In genomic region chr19:18338471-18339001, GRCh38 we compare ENCODE assay signal across 2 cellular contexts.
A peak's percentile ranks its signal among the peaks of the same experiment; 100 is the strongest.
TF ChIP-seq lines count a peak whose summit lies in the region.

No MANE protein-coding gene starts in this region.

TF ChIP-seq in HEK293, 187 proteins besides CTCF, POLR2A, EP300 and RAD21:
- TF ChIP-seq, protein P1, sequence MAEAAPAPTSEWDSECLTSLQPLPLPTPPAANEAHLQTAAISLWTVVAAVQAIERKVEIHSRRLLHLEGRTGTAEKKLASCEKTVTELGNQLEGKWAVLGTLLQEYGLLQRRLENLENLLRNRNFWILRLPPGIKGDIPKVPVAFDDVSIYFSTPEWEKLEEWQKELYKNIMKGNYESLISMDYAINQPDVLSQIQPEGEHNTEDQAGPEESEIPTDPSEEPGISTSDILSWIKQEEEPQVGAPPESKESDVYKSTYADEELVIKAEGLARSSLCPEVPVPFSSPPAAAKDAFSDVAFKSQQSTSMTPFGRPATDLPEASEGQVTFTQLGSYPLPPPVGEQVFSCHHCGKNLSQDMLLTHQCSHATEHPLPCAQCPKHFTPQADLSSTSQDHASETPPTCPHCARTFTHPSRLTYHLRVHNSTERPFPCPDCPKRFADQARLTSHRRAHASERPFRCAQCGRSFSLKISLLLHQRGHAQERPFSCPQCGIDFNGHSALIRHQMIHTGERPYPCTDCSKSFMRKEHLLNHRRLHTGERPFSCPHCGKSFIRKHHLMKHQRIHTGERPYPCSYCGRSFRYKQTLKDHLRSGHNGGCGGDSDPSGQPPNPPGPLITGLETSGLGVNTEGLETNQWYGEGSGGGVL (tag by site-specific recombination; IDR thresholded peaks at IDR 0.05) = no peak
- TF ChIP-seq ZNF155 (tag by site-specific recombination; IDR thresholded peaks at IDR 0.05) (no peak), KLF7 (tag by site-specific recombination; IDR thresholded peaks at IDR 0.05; ENCODE audit: borderline replicate concordance) (no peak), ZNF362 (tag by site-specific recombination; IDR thresholded peaks at IDR 0.05) (peak; percentile 72)

TF ChIP-seq in HepG2, 621 proteins besides CTCF, POLR2A, EP300 and RAD21:
- TF ChIP-seq TP53 (CRISPR knock-in tag; conservative IDR thresholded peaks at IDR 0.05) = no peak
- no peak for TF ChIP-seq RNF2 (conservative IDR thresholded peaks at IDR 0.05; ENCODE audit: low read depth)
- TF ChIP-seq HNF4A (CRISPR knock-in tag; IDR thresholded peaks at IDR 0.05) = peak; percentile 29
- TF ChIP-seq ZNF724P (CRISPR knock-in tag; IDR thresholded peaks at IDR 0.05; ENCODE audit: borderline replicate concordance) = no peak
- TF ChIP-seq ZNF232 (CRISPR knock-in tag; IDR thresholded peaks at IDR 0.05; ENCODE audit: borderline replicate concordance) = no peak
- no peak for TF ChIP-seq MED1 (CRISPR knock-in tag; IDR thresholded peaks at IDR 0.05)
- TF ChIP-seq ZNF772 (CRISPR knock-in tag; IDR thresholded peaks at IDR 0.05) = no peak
- TF ChIP-seq JARID2 (CRISPR knock-in tag; IDR thresholded peaks at IDR 0.05; ENCODE audit: insufficient replicate concordance) = no peak
- TF ChIP-seq ZNF530 (CRISPR knock-in tag; IDR thresholded peaks at IDR 0.05; ENCODE audit: low read depth) = no peak
- TF ChIP-seq YEATS4 (CRISPR knock-in tag; IDR thresholded peaks at IDR 0.05; ENCODE audit: borderline replicate concordance) = no peak
- TF ChIP-seq FOXA1 (IDR thresholded peaks at IDR 0.05) = no peak
- no peak for TF ChIP-seq FOXA1 (CRISPR knock-in tag; IDR thresholded peaks at IDR 0.05)
- TF ChIP-seq AKAP8 (CRISPR knock-in tag; IDR thresholded peaks at IDR 0.05) = no peak
- TF ChIP-seq, protein P2, sequence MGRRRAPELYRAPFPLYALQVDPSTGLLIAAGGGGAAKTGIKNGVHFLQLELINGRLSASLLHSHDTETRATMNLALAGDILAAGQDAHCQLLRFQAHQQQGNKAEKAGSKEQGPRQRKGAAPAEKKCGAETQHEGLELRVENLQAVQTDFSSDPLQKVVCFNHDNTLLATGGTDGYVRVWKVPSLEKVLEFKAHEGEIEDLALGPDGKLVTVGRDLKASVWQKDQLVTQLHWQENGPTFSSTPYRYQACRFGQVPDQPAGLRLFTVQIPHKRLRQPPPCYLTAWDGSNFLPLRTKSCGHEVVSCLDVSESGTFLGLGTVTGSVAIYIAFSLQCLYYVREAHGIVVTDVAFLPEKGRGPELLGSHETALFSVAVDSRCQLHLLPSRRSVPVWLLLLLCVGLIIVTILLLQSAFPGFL (CRISPR knock-in tag; IDR thresholded peaks at IDR 0.05) = no peak
- TF ChIP-seq U2AF1 (optimal IDR thresholded peaks at IDR 0.05; ENCODE audit: low read depth, low read length) = no peak
- TF ChIP-seq ZNF431 (CRISPR knock-in tag; IDR thresholded peaks at IDR 0.05; ENCODE audit: borderline replicate concordance, low read depth) = no peak
- TF ChIP-seq ZNF770 (CRISPR knock-in tag; IDR thresholded peaks at IDR 0.05) = peak; percentile 87
- TF ChIP-seq SOX13 (IDR thresholded peaks at IDR 0.05) = no peak
- no peak for TF ChIP-seq SOX13 (CRISPR knock-in tag; conservative IDR thresholded peaks at IDR 0.05 in 1 of 2, IDR thresholded peaks at IDR 0.05 in 1 of 2)
- no peak for TF ChIP-seq ZNF883 (CRISPR knock-in tag; IDR thresholded peaks at IDR 0.05; ENCODE audit: not compliant biosample characterization)
- no peak for TF ChIP-seq SOX6 (IDR thresholded peaks at IDR 0.05)
- TF ChIP-seq SOX6 (CRISPR knock-in tag; IDR thresholded peaks at IDR 0.05) = peak; percentile 1; the same call in 1 of the 2 replicates
- no peak for TF ChIP-seq ZNF513 (CRISPR knock-in tag; conservative IDR thresholded peaks at IDR 0.05)
- no peak for TF ChIP-seq ZNF780A (CRISPR knock-in tag; IDR thresholded peaks at IDR 0.05)
- peak; percentile 37; the same call in 1 of the 2 replicates for TF ChIP-seq PAXIP1 (CRISPR knock-in tag; conservative IDR thresholded peaks at IDR 0.05)
- peak; percentile 83 for TF ChIP-seq ZNF362 (CRISPR knock-in tag; IDR thresholded peaks at IDR 0.05; ENCODE audit: borderline replicate concordance)
- peak; percentile 44 for TF ChIP-seq HNF4G (IDR thresholded peaks at IDR 0.05; ENCODE audit: borderline replicate concordance, low read depth, low read length)
- TF ChIP-seq HNF4G (CRISPR knock-in tag; IDR thresholded peaks at IDR 0.05; ENCODE audit: borderline replicate concordance, low read depth) = no peak
- TF ChIP-seq GLI4 (CRISPR knock-in tag; IDR thresholded peaks at IDR 0.05; ENCODE audit: borderline replicate concordance) = no peak
- no peak for TF ChIP-seq HOXA9 (CRISPR knock-in tag; IDR thresholded peaks at IDR 0.05; ENCODE audit: borderline replicate concordance)
- no peak for TF ChIP-seq HNRNPLL (IDR thresholded peaks at IDR 0.05; ENCODE audit: low read depth, low read length, poor library complexity, severe bottlenecking)
- no peak for TF ChIP-seq ZNF510 (CRISPR knock-in tag; IDR thresholded peaks at IDR 0.05; ENCODE audit: low read depth)
- TF ChIP-seq ZNF138 (CRISPR knock-in tag; IDR thresholded peaks at IDR 0.05; ENCODE audit: low read depth) = no peak
- TF ChIP-seq TARDBP (CRISPR knock-in tag; IDR thresholded peaks at IDR 0.05) = no peak
